9 cellular contexts compared by ENCODE assay signal in the genomic region with DNA sequence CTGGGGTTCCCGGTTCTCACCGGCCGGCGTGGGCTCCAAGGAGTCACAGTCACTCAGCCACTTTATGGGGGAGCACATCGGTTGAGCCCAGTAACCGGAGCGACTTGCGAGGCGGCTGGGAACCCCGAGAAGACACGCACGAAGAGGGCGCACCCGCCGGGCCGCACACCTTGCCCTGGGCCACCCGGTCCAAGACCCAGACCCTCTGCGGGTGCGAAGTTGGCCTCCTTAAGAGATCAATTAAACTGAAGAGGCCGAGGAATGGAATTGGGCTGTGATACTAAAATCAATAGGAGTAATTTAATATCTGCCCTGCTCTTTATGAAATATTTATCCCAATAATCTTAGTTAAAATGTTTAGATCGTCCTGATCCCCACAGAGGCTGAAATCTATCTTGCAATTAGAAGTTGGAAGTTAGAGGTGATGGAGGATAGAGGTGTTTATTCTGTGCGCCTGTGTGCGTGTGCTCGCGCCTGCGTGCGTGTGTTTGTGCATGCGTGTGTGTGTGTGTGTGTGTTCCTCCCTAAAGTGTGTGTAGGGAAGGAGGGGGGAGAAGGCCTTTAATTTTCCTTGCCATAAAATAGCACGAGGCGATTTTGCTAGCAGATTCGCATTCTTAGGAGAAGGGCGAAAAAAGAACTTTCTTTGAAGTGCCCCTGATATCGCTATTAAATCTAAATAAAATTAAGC.
DNase-seq lines count a peak whose midpoint lies in the region; ATAC-seq lines count a peak whose summit lies in the region.
"Had no signal": no experiment of that assay in that cellular context is flagged by ENCODE, and none has a peak within 500 bp of the region (broad histone marks: within the 10 kb centered on the region; RNA-seq: fewer than 3 reads in every experiment).

No MANE protein-coding gene starts in this region.

- no peaks in the 10 kb centered on the region for H3K36me3 Mint-ChIP-seq in stimulated activated memory B cell treated with anti-CD40 and anti-IgM and Interleukin-4, amounts not matched to agents 10 μg/mL and 1 μg/mL and 100 μg/mL, for 72 hours

- H3K27ac ChIP-seq in iPS-20b (ENCODE audit: low read length) = no peak overlapping the region
- H3K27ac ChIP-seq: 22Rv1 had no signal

- peaks cover 23% of the 10 kb centered on the region for H3K4me1 Mint-ChIP-seq in stimulated activated memory B cell treated with anti-CD40 and anti-IgM and Interleukin-4, amounts not matched to agents 10 μg/mL and 1 μg/mL and 100 μg/mL, for 72 hours

- no peaks in the 10 kb centered on the region for H3K27me3 ChIP-seq in adipocyte (replicated peaks; ENCODE audit: control insufficient read depth, insufficient read depth, low read length)
- H3K27me3 ChIP-seq in iPS-20b (ENCODE audit: insufficient read depth, low read length) = peaks cover 91% of the 10 kb centered on the region

- peak overlapping the region; percentile 87 for H3K9ac ChIP-seq in adipocyte (ENCODE audit: low read length)
- peak overlapping the region; percentile 73; the same call in 1 of the 2 replicates for H3K9ac ChIP-seq in iPS-20b (ENCODE audit: low read depth, low read length)

- H3K4me1 ChIP-seq in adipocyte (ENCODE audit: control insufficient read depth, insufficient read depth, low read length) = peaks cover 10% of the 10 kb centered on the region
- H3K4me1 ChIP-seq in iPS-20b (ENCODE audit: insufficient read depth, low read length) = peaks cover 9% of the 10 kb centered on the region; the same call in 1 of the 2 replicates

- peaks cover 43% of the 10 kb centered on the region for H3K27me3 Mint-ChIP-seq in stimulated activated memory B cell treated with anti-CD40 and anti-IgM and Interleukin-4, amounts not matched to agents 10 μg/mL and 1 μg/mL and 100 μg/mL, for 72 hours

- H3K4me3 ChIP-seq in adipocyte (ENCODE audit: low read length) (peak overlapping the region; percentile 88), iPS-20b (ENCODE audit: low read length) (peak overlapping the region; percentile 73)

- H3K4me3 Mint-ChIP-seq in stimulated activated memory B cell treated with anti-CD40 and anti-IgM and Interleukin-4, amounts not matched to agents 10 μg/mL and 1 μg/mL and 100 μg/mL, for 72 hours = peak overlapping the region; percentile 81

- H3K36me3 ChIP-seq in adipocyte (ENCODE audit: control insufficient read depth, insufficient read depth, low read length, severe bottlenecking) (no peaks in the 10 kb centered on the region), iPS-20b (ENCODE audit: insufficient read depth, low read depth, low read length) (no peaks in the 10 kb centered on the region)

- DNase-seq in NCI-H2227 (lab: John Stamatoyannopoulos, UW; ENCODE audit: unreplicated experiment) (peak; percentile 6), NCI-H2227 treated with DMSO at 0.1 percent for 48 hours (lab: John Stamatoyannopoulos, UW) (no peak), adipocyte (ENCODE audit: low read depth) (no peak), NCI-H2029 (lab: John Stamatoyannopoulos, UW) (no peak)
- no peak for DNase-seq in central memory CD4-positive, alpha-beta T cell

- no peak overlapping the region for H3K27ac Mint-ChIP-seq in stimulated activated memory B cell treated with anti-CD40 and anti-IgM and Interleukin-4, amounts not matched to agents 10 μg/mL and 1 μg/mL and 100 μg/mL, for 72 hours

- no peaks in the 10 kb centered on the region for H3K9me3 ChIP-seq in adipocyte (ENCODE audit: control insufficient read depth, low read length)
- no peaks in the 10 kb centered on the region for H3K9me3 ChIP-seq in iPS-20b (ENCODE audit: insufficient read depth, low read depth, low read length)

- ATAC-seq in stimulated activated memory B cell treated with anti-CD40 and anti-IgM and Interleukin-4, amounts not matched to agents 10 μg/mL and 1 μg/mL and 100 μg/mL, for 72 hours = no peak
- ATAC-seq in GM19035 (IDR thresholded peaks at IDR 0.05; ENCODE audit: unreplicated experiment) = no peak

- no peaks in the 10 kb centered on the region for H3K9me3 Mint-ChIP-seq in stimulated activated memory B cell treated with anti-CD40 and anti-IgM and Interleukin-4, amounts not matched to agents 10 μg/mL and 1 μg/mL and 100 μg/mL, for 72 hours
